In the genomic region with DNA sequence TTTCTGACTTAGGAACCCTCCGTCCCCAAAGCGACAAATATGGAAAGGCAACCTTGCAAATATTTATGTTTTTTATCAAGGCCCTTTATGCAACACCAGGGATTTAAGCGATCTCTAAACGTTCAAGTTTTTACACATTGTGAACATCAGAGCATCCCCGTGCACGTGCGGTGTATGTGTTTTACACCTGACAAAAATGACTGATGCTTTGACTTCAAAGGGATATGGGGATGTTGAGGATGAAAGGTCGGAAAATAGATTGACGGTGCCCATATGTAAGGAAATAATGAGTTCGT, we compare ENCODE assay signal across 2 cellular contexts.
TF ChIP-seq lines count a peak whose summit lies in the region.

No MANE protein-coding gene starts in this region.

TF ChIP-seq in H1, 55 proteins besides CTCF, POLR2A, EP300 and RAD21:
- no peak for TF ChIP-seq RBBP5 (IDR thresholded peaks at IDR 0.05; ENCODE audit: borderline replicate concordance, low read depth, low read length)
- TF ChIP-seq ASH2L (IDR thresholded peaks at IDR 0.05; ENCODE audit: low read length): peak; percentile 1

TF ChIP-seq in neural cell, 6 proteins besides CTCF, POLR2A, EP300 and RAD21:
- TF ChIP-seq MXI1 (conservative IDR thresholded peaks at IDR 0.05; ENCODE audit: poor library complexity, severe bottlenecking) (peak; percentile 4), EZH2 (IDR thresholded peaks at IDR 0.05; ENCODE audit: borderline replicate concordance, insufficient read depth, low read length, poor library complexity, severe bottlenecking) (no peak)
